In genomic region chr11:65491614-65492386, GRCh38 we compare ENCODE assay signal across 8 cellular contexts. TPM values are rescaled to one million over a fixed set of nuclear protein-coding genes. Genes with fewer than 3 reads are reported as not detected.
A peak's percentile ranks its signal among the peaks of the same experiment; 100 is the strongest.
DNase-seq lines count a peak whose midpoint lies in the region; ATAC-seq and TF ChIP-seq lines count a peak whose summit lies in the region.

No MANE protein-coding gene starts in this region.

- no peaks in the 10 kb centered on the region for H3K36me3 ChIP-seq in ACC112 (ENCODE audit: insufficient read depth, low read length)
- H3K36me3 ChIP-seq in lower lobe of right lung: no peaks in the 10 kb centered on the region
- H3K36me3 ChIP-seq in thoracic aorta: no peaks in the 10 kb centered on the region

- no peaks in the 10 kb centered on the region for H3K9me3 ChIP-seq in lower lobe of right lung
- no peaks in the 10 kb centered on the region for H3K9me3 ChIP-seq in thoracic aorta

- intact Hi-C loops in lower lobe of right lung (cut with DNase I): no loop called here

- DNase-seq in NCI-H526 treated with DMSO at 0.1 percent for 48 hours (lab: John Stamatoyannopoulos, UW): peak; percentile 86
- DNase-seq in choroid plexus epithelial cell (ENCODE audit: low read depth): peak; percentile 87
- DNase-seq in lower lobe of right lung: peak; percentile 88
- peak; percentile 84 for DNase-seq in thoracic aorta (ENCODE audit: low spot score)
- DNase-seq in HEK293T (ENCODE audit: extremely low spot score): no peak
- DNase-seq in NOMO-1 treated with dmso at 0.1 percent for 144 hours (lab: John Stamatoyannopoulos, UW; ENCODE audit: unreplicated experiment): no peak

- TF ChIP-seq POLR2A in GM19193 (IDR thresholded peaks at IDR 0.05; ENCODE audit: extremely low read depth, insufficient read depth, insufficient read length): peak; percentile 46

- peaks cover 38% of the 10 kb centered on the region for H3K79me2 ChIP-seq in ACC112 (ENCODE audit: control insufficient read depth, insufficient read depth, low read length, unreplicated experiment)

- POLR2A ChIA-PET in HEK293T (lab: Yijun Ruan, JAX): interaction anchor here (1.2 to 29.4 kb wide), 7 partner anchors 11 to 158 kb away, joined by 3 to 1783 read pairs (median 5); partner anchors contain the start of genes DPF2, MALAT1 and NEAT1

- TF ChIP-seq CTCF in choroid plexus epithelial cell (conservative IDR thresholded peaks at IDR 0.05; ENCODE audit: low read depth, low read length): no peak
- TF ChIP-seq CTCF in lower lobe of right lung (IDR thresholded peaks at IDR 0.05): no peak
- no peak for TF ChIP-seq CTCF in thoracic aorta (IDR thresholded peaks at IDR 0.05)

- H3K4me1 ChIP-seq in ACC112 (ENCODE audit: control insufficient read depth, insufficient read depth, low read length, unreplicated experiment) (peaks cover 89% of the 10 kb centered on the region), lower lobe of right lung (peaks cover 99% of the 10 kb centered on the region), thoracic aorta (ENCODE audit: control insufficient read depth in 1 of 2, low read depth in 2 of 2) (peaks cover 88 to 96% of the 10 kb centered on the region in 2 donors)

- CTCF ChIA-PET in HEK293T (lab: Yijun Ruan, JAX): interaction anchor here (0.5 to 2.1 kb wide), 5 partner anchors 13 to 396 kb away, joined by 3 to 8 read pairs (median 5); partner anchors contain the start of gene FIBP

- H3K4me3 ChIP-seq in ACC112 (ENCODE audit: low read depth, low read length) (peak overlapping the region; percentile 3; the same call in 1 of the 2 replicates), choroid plexus epithelial cell (ENCODE audit: low read depth, low read length) (no peak overlapping the region), lower lobe of right lung (no peak overlapping the region), thoracic aorta (peak overlapping the region; percentile 50)

- ATAC-seq in lower lobe of right lung (peak; percentile 61 to 66), thoracic aorta (ENCODE audit: insufficient number of reproducible peaks, low FRiP score, low read depth) (peak; percentile 47)

- H3K27me3 ChIP-seq in ACC112 (ENCODE audit: insufficient read depth, low read length) (no peaks in the 10 kb centered on the region), lower lobe of right lung (ENCODE audit: low read depth) (no peaks in the 10 kb centered on the region), thoracic aorta (replicated peaks; ENCODE audit: insufficient read depth) (no peaks in the 10 kb centered on the region)

- no peak overlapping the region for H2AFZ ChIP-seq in ACC112 (ENCODE audit: low read length, unreplicated experiment)

- peak overlapping the region; percentile 99 for H3K27ac ChIP-seq in ACC112 (ENCODE audit: low read depth, low read length)
- peak overlapping the region; percentile 99 for H3K27ac ChIP-seq in lower lobe of right lung
- peak overlapping the region; percentile 99 to 100 for H3K27ac ChIP-seq in thoracic aorta

TF ChIP-seq in HEK293T, 16 proteins besides CTCF, POLR2A, EP300 and RAD21:
- no peak for TF ChIP-seq SP1 (IDR thresholded peaks at IDR 0.05)
- TF ChIP-seq ELF4 (IDR thresholded peaks at IDR 0.05): no peak
- no peak for TF ChIP-seq HDGF (IDR thresholded peaks at IDR 0.05; ENCODE audit: borderline replicate concordance)

RNA-seq across cellular contexts. Expression of gene MALAT1, which starts 7.0 kb away (rescaled TPM):
- 11,612 TPM for total RNA-seq in lower lobe of right lung
- total RNA-seq in thoracic aorta: over 10,000 TPM; 20,776 to 38,952 TPM

RNA-seq across cellular contexts. Expression of gene SCYL1, which starts 33.1 kb away (rescaled TPM):
- total RNA-seq in lower lobe of right lung (61.2 TPM), thoracic aorta (100 to 1,000 TPM in 1 of 2 donors, 10 to 100 TPM in 1; 96.8 to 106 TPM)

Comparison
In these comparisons a context has a peak if more than half of its experiments do, and no peak if none do; other contexts are left out.
1. H3K4me3 ChIP-seq: peak in ACC112 (single experiment) and thoracic aorta (single experiment); none in choroid plexus epithelial cell (single experiment) and lower lobe of right lung (single experiment).
2. DNase-seq: peak in NCI-H526 treated with DMSO at 0.1 percent for 48 hours (single experiment), choroid plexus epithelial cell (single experiment), lower lobe of right lung (single experiment) and thoracic aorta (single experiment); none in HEK293T (single experiment) and NOMO-1 treated with dmso at 0.1 percent for 144 hours (single experiment).
3. Peak in every context shown above with its lines, with median percentiles within 50 percentile points of each other: H3K27ac ChIP-seq.